Comparison of ENCODE assay signal across 20 cellular contexts in genomic region chrX:120768681-120769080, GRCh38.
DNase-seq lines count a peak whose midpoint lies in the region; ATAC-seq and TF ChIP-seq lines count a peak whose summit lies in the region.
"Had no signal": no experiment of that assay in that cellular context is flagged by ENCODE, and none has a peak within 500 bp of the region (broad histone marks: within the 10 kb centered on the region; RNA-seq: fewer than 3 reads in every experiment).

No MANE protein-coding gene starts in this region.

- POLR2A ChIA-PET in RWPE1 (lab: Yijun Ruan, JAX; ENCODE audit: low non-redundant PET), result no interaction called here

- in situ Hi-C loops in HAP-1 (cut with MboI; ENCODE audit: low sequenced_read_pairs), result no loop called here

- no peaks in the 10 kb centered on the region for H3K79me2 ChIP-seq in OCI-LY1 (ENCODE audit: insufficient read depth, low read length)

- peaks cover 0 to 5% (median 0%) of the 10 kb centered on the region in 3 donors for H3K27me3 Mint-ChIP-seq in CD14-positive monocyte (ENCODE audit: low read depth in 3 of 3)

- TF ChIP-seq CTCF in OCI-LY1 (IDR thresholded peaks at IDR 0.05; ENCODE audit: low read length), result no peak
- no peak for TF ChIP-seq CTCF in cardiac fibroblast (IDR thresholded peaks at IDR 0.05; ENCODE audit: low read depth, low read length)
- no peak for TF ChIP-seq CTCF in CD14-positive monocyte (IDR thresholded peaks at IDR 0.05)
- no peak for TF ChIP-seq CTCF in RWPE1 (conservative IDR thresholded peaks at IDR 0.05; ENCODE audit: low read depth)

- no peak overlapping the region for H3K27ac Mint-ChIP-seq in CD14-positive monocyte
- H3K27ac Mint-ChIP-seq: H9 had no signal

- peaks cover 23% of the 10 kb centered on the region for H3K4me1 Mint-ChIP-seq in CD14-positive monocyte
- H3K4me1 Mint-ChIP-seq: H9 had no signal

- H3K27me3 ChIP-seq in OCI-LY1 (ENCODE audit: insufficient read depth, low read length), result no peaks in the 10 kb centered on the region
- H3K27me3 ChIP-seq in HAP-1 (ENCODE audit: low read depth), result no peaks in the 10 kb centered on the region
- H3K27me3 ChIP-seq: BE2C, cardiac muscle cell had no signal

- H3K4me1 ChIP-seq in OCI-LY1 (ENCODE audit: insufficient read depth, low read length, severe bottlenecking) (peaks cover 20% of the 10 kb centered on the region), HAP-1 (no peaks in the 10 kb centered on the region)
- H3K4me1 ChIP-seq: BE2C had no signal

- ATAC-seq in HG03469 (IDR thresholded peaks at IDR 0.05; ENCODE audit: unreplicated experiment), result no peak

- no peak overlapping the region for H3K4me3 Mint-ChIP-seq in CD14-positive monocyte
- H3K4me3 Mint-ChIP-seq: H9 had no signal

- H3K4me3 ChIP-seq in OCI-LY1 (ENCODE audit: low read depth, low read length, poor library complexity, severe bottlenecking) (no peak overlapping the region), cardiac fibroblast (replicated peaks in 1 of 2; ENCODE audit: low read depth in 2 of 2, low read length in 2 of 2) (no peak overlapping the region), HAP-1 (no peak overlapping the region)
- H3K4me3 ChIP-seq: cardiac muscle cell, SK-N-MC had no signal

- H3K4me2 ChIP-seq in OCI-LY1 (ENCODE audit: low read length), result no peak overlapping the region

- no peaks in the 10 kb centered on the region for H3K36me3 Mint-ChIP-seq in CD14-positive monocyte

- H3K36me3 ChIP-seq in OCI-LY1 (ENCODE audit: insufficient read depth, low read length), result peaks cover 1% of the 10 kb centered on the region
- no peaks in the 10 kb centered on the region for H3K36me3 ChIP-seq in HAP-1 (replicated peaks)
- H3K36me3 ChIP-seq: BE2C, cardiac muscle cell had no signal

- no peak overlapping the region for H2AFZ ChIP-seq in OCI-LY1 (ENCODE audit: low read length)

- no peaks in the 10 kb centered on the region for H3F3A ChIP-seq in OCI-LY1 (ENCODE audit: insufficient read depth, low read length)

- CTCF ChIA-PET in RWPE1 (lab: Yijun Ruan, JAX), result no interaction called here

- no peaks in the 10 kb centered on the region for H4K20me1 ChIP-seq in OCI-LY1 (ENCODE audit: insufficient read depth, low read length)

- peak; percentile 9 for DNase-seq in Daoy (ENCODE audit: low read depth)
- peak; percentile 56 to 80 for DNase-seq in cardiac fibroblast (ENCODE audit: low read depth in 2 of 2)
- peak; percentile 68 for DNase-seq in glomerular endothelial cell (ENCODE audit: extremely low read depth, low read depth, low spot score)
- DNase-seq in CD14-positive monocyte (ENCODE audit: low spot score), result no peak
- no peak for DNase-seq in RWPE1 (ENCODE audit: low spot score)
- DNase-seq in HAP-1 (ENCODE audit: low spot score in 2 of 2), result no peak
- DNase-seq: activated CD4-positive, alpha-beta T cell treated with anti-CD3 and anti-CD28 coated beads for 4 hours; activated naive CD4-positive, alpha-beta T cell treated with anti-CD3 and anti-CD28 coated beads, Interleukin-2, amount 50 U/mL, for 16 hours; activated T-cell treated with anti-CD3 and anti-CD28 coated beads for 4 hours; BE2C; effector memory CD4-positive, alpha-beta T cell; H9; midbrain; NCI-H1694 treated with DMSO at 0.1 percent for 48 hours; NCI-H446 treated with DMSO at 0.1 percent for 48 hours; stimulated activated CD4-positive, alpha-beta T cell treated with anti-CD3 and anti-CD28 coated beads, Interleukin-4, amount 100 ng/mL, for 24 hours had no signal

- peak overlapping the region; percentile 17 for H3K27ac ChIP-seq in OCI-LY1 (ENCODE audit: low read depth, low read length, poor library complexity, severe bottlenecking)
- H3K27ac ChIP-seq in RWPE1, result no peak overlapping the region
- H3K27ac ChIP-seq: cardiac muscle cell, SK-N-MC had no signal

- H3K9ac ChIP-seq in OCI-LY1 (ENCODE audit: low read length), result no peak overlapping the region

- no peaks in the 10 kb centered on the region for H3K9me3 Mint-ChIP-seq in CD14-positive monocyte

- H3K9me2 ChIP-seq in OCI-LY1 (ENCODE audit: low read depth, low read length), result no peaks in the 10 kb centered on the region

- intact Hi-C loops in CD14-positive monocyte (cut with micrococcal nuclease), result no loop called here

- H3K9me3 ChIP-seq in OCI-LY1 (ENCODE audit: low read length) (no peaks in the 10 kb centered on the region), HAP-1 (no peaks in the 10 kb centered on the region)
- H3K9me3 ChIP-seq: BE2C had no signal

Comparison
In these comparisons a context has a peak if more than half of its experiments do, and no peak if none do; other contexts are left out.
1. DNase-seq: peak in Daoy (single experiment), cardiac fibroblast (2 of 2) and glomerular endothelial cell (single experiment); none in CD14-positive monocyte (single experiment), RWPE1 (single experiment) and HAP-1 (0 of 2).